8 cellular contexts compared by ENCODE assay signal in genomic region chr1:42962641-42963377, GRCh38. TPM values are rescaled to one million over a fixed set of nuclear protein-coding genes. Genes with fewer than 3 reads are reported as not detected.
A peak's percentile ranks its signal among the peaks of the same experiment; 100 is the strongest.
DNase-seq lines count a peak whose midpoint lies in the region; ATAC-seq and TF ChIP-seq lines count a peak whose summit lies in the region.

No MANE protein-coding gene starts in this region.

- peak; percentile 53 for DNase-seq in ELR (ENCODE audit: low read depth)
- peak; percentile 42 for DNase-seq in NCI-H345 treated with DMSO at 0.1 percent for 48 hours (lab: John Stamatoyannopoulos, UW; ENCODE audit: unreplicated experiment)
- DNase-seq in osteoblast (ENCODE audit: insufficient read length, low spot score, missing footprints): peak; percentile 84
- no peak for DNase-seq in OCI-M2 (lab: John Stamatoyannopoulos, UW; ENCODE audit: unreplicated experiment)
- DNase-seq in central memory CD4-positive, alpha-beta T cell: no peak
- no peak for DNase-seq in LoVo (ENCODE audit: low spot score)

- H3K9me3 ChIP-seq in ectodermal cell (ENCODE audit: control insufficient read depth, low read length): no peaks in the 10 kb centered on the region
- no peaks in the 10 kb centered on the region for H3K9me3 ChIP-seq in osteoblast (ENCODE audit: low read depth, low read length)

- H3K4me3 ChIP-seq in ectodermal cell (ENCODE audit: insufficient read depth, low read depth, low read length) (peak overlapping the region; percentile 7), osteoblast (ENCODE audit: insufficient read depth, low read length) (peak overlapping the region; percentile 5)

- H3K79me2 ChIP-seq in osteoblast (ENCODE audit: insufficient read depth, low read length): peaks cover 3% of the 10 kb centered on the region

- H3K4me1 ChIP-seq in ectodermal cell (ENCODE audit: control insufficient read depth, insufficient read depth, low read length) (peaks cover 38% of the 10 kb centered on the region), osteoblast (ENCODE audit: insufficient read depth, low read length) (peaks cover 44% of the 10 kb centered on the region)

- H2AFZ ChIP-seq in osteoblast (ENCODE audit: low read length): peak overlapping the region; percentile 53

- H3K27me3 ChIP-seq in ectodermal cell (ENCODE audit: control insufficient read depth, insufficient read depth, low read length, poor library complexity, severe bottlenecking) (no peaks in the 10 kb centered on the region), osteoblast (ENCODE audit: insufficient read depth, low read length) (no peaks in the 10 kb centered on the region)

- H4K20me1 ChIP-seq in osteoblast (ENCODE audit: insufficient read depth, low read length): no peaks in the 10 kb centered on the region

- no peak for TF ChIP-seq CTCF in osteoblast (IDR thresholded peaks at IDR 0.05; ENCODE audit: extremely low read depth, low read depth, low read length)

- no peak for ATAC-seq in GM18520 (IDR thresholded peaks at IDR 0.05; ENCODE audit: unreplicated experiment)

- no peaks in the 10 kb centered on the region for H3K36me3 ChIP-seq in ectodermal cell (ENCODE audit: control insufficient read depth, insufficient read depth, low read length)
- no peaks in the 10 kb centered on the region for H3K36me3 ChIP-seq in osteoblast (ENCODE audit: insufficient read depth, low read length)

- 29% methylated on average over 13 of the region's 13 CpGs for WGBS in ectodermal cell, 2 experiments

- peak overlapping the region; percentile 32 for H3K27ac ChIP-seq in ectodermal cell (ENCODE audit: insufficient read depth, low read depth, low read length, poor library complexity, severe bottlenecking)
- H3K27ac ChIP-seq in osteoblast (ENCODE audit: low read depth, low read length): peak overlapping the region; percentile 46

- peak overlapping the region; percentile 66 for H3K4me2 ChIP-seq in osteoblast (ENCODE audit: insufficient read depth, low read length)

RNA-seq across cellular contexts. Expression of gene SLC2A1, which starts 4.1 kb away (rescaled TPM):
- polyA plus RNA-seq in ectodermal cell (2013, experiment 1 of 4): 162 TPM
- 192 TPM for polyA plus RNA-seq in ectodermal cell (2013, experiment 2 of 4)
- polyA plus RNA-seq in ectodermal cell (2013, experiment 3 of 4): 137 TPM
- 147 TPM for polyA plus RNA-seq in ectodermal cell (2013, experiment 4 of 4)
- total RNA-seq in osteoblast: 28.3 and 43.4 TPM in 2 replicates

Comparison
In these comparisons a context has a peak if more than half of its experiments do, and no peak if none do; other contexts are left out.
1. DNase-seq: peak in ELR (single experiment), NCI-H345 treated with DMSO at 0.1 percent for 48 hours (single experiment) and osteoblast (single experiment); none in OCI-M2 (single experiment), central memory CD4-positive, alpha-beta T cell (single experiment) and LoVo (single experiment).